In genomic region chr16:72862090-72862489, GRCh38 we compare ENCODE assay signal across 28 cellular contexts.
"Had no signal": no experiment of that assay in that cellular context is flagged by ENCODE, and none has a peak within 500 bp of the region (broad histone marks: within the 10 kb centered on the region; RNA-seq: fewer than 3 reads in every experiment).

No MANE protein-coding gene starts in this region.

- H3K36me3 ChIP-seq: gastrocnemius medialis, left lung had no signal

- ATAC-seq: effector memory CD8-positive, alpha-beta T cell; esophagus mucosa; gastrocnemius medialis; left lung; left ventricle myocardium superior; lower lobe of right lung had no signal

- H3K4me3 ChIP-seq: coronary artery, dorsolateral prefrontal cortex, esophagus squamous epithelium, gastrocnemius medialis, heart right ventricle, left lung, lower lobe of right lung had no signal

- DNase-seq: dermis blood vessel endothelial cell; dorsolateral prefrontal cortex; effector CD4-positive, alpha-beta T cell; effector memory CD8-positive, alpha-beta T cell; endodermal cell; erythroblast; esophagus squamous epithelium; foreskin fibroblast; foreskin melanocyte; gastrocnemius medialis; glutamatergic neuron; head of caudate nucleus; heart right ventricle; hippocampal formation; immature natural killer cell; islet precursor cell; kidney; kidney glomerular epithelial cell; left lung; left ventricle myocardium superior; lower lobe of right lung; mesenchymal stem cell; midbrain had no signal

- H3K27ac ChIP-seq: coronary artery, dorsolateral prefrontal cortex, epithelial cell of prostate, esophagus squamous epithelium, gastrocnemius medialis, heart right ventricle, left lung, lower lobe of right lung had no signal

- FAIRE-seq: colon, endometrium, kidney had no signal

- H3K9me3 ChIP-seq: esophagus squamous epithelium, gastrocnemius medialis, heart right ventricle, left lung, lower lobe of right lung had no signal

- H3K27me3 ChIP-seq: dorsolateral prefrontal cortex, esophagus squamous epithelium, gastrocnemius medialis, heart right ventricle, left lung had no signal

- H3K4me1 ChIP-seq: left lung had no signal
